In the genomic region with DNA sequence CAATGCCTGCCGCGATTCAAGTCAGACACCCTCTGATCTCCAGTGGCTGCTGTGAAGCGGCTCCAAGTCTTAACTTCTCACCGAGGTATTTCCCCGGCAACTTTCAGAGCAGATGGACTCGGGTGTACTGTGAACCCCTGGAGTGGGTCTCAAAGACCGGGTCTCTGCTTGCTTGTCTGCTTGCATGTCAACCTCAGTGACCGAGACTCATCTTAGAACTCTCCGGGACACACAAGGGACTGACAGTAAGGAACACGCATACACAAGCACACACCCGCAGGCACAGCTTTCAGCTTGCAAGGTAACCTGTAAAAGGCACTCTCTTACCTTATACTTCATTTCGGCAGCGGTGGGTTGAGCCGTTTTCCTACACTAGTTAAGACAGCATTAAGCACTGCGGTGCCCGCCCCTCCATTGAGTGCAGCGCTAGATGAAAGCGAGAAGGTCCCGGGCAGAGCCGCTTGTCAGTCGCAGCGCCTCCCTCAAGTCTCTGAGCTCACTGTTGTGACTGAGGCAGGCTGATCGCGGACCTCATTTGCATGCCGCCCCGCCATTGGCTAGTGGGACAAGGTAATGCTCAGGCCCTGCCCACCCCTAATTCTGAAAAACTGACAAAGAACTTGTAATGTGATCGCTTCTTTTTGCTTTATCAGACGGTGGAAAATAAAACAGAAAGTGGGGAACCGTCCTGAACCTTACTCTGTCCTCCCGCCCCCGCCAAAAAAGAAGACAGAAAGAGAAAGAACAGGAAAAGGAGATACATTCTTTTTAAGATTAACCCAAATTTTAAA, we compare ENCODE assay signal across 1 cellular context.
TF ChIP-seq lines count a peak whose summit lies in the region.

A gene with protein sequence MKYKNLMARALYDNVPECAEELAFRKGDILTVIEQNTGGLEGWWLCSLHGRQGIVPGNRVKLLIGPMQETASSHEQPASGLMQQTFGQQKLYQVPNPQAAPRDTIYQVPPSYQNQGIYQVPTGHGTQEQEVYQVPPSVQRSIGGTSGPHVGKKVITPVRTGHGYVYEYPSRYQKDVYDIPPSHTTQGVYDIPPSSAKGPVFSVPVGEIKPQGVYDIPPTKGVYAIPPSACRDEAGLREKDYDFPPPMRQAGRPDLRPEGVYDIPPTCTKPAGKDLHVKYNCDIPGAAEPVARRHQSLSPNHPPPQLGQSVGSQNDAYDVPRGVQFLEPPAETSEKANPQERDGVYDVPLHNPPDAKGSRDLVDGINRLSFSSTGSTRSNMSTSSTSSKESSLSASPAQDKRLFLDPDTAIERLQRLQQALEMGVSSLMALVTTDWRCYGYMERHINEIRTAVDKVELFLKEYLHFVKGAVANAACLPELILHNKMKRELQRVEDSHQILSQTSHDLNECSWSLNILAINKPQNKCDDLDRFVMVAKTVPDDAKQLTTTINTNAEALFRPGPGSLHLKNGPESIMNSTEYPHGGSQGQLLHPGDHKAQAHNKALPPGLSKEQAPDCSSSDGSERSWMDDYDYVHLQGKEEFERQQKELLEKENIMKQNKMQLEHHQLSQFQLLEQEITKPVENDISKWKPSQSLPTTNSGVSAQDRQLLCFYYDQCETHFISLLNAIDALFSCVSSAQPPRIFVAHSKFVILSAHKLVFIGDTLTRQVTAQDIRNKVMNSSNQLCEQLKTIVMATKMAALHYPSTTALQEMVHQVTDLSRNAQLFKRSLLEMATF (minus strand): TSS at position 492 of the 791 bp plus-strand sequence. CDS start 153 bp downstream, at position 339.

TF ChIP-seq in H1, 55 proteins besides CTCF, POLR2A, EP300 and RAD21 (continued from another document):
- TF ChIP-seq, protein P1, sequence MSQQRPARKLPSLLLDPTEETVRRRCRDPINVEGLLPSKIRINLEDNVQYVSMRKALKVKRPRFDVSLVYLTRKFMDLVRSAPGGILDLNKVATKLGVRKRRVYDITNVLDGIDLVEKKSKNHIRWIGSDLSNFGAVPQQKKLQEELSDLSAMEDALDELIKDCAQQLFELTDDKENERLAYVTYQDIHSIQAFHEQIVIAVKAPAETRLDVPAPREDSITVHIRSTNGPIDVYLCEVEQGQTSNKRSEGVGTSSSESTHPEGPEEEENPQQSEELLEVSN (IDR thresholded peaks at IDR 0.05): no peak
- TF ChIP-seq RFX5 (IDR thresholded peaks at IDR 0.05; ENCODE audit: borderline replicate concordance, low read depth, low read length): no peak
- no peak for TF ChIP-seq ZNF274 (IDR thresholded peaks at IDR 0.05; ENCODE audit: borderline replicate concordance, extremely low read depth, low read length)
- TF ChIP-seq, protein P2, sequence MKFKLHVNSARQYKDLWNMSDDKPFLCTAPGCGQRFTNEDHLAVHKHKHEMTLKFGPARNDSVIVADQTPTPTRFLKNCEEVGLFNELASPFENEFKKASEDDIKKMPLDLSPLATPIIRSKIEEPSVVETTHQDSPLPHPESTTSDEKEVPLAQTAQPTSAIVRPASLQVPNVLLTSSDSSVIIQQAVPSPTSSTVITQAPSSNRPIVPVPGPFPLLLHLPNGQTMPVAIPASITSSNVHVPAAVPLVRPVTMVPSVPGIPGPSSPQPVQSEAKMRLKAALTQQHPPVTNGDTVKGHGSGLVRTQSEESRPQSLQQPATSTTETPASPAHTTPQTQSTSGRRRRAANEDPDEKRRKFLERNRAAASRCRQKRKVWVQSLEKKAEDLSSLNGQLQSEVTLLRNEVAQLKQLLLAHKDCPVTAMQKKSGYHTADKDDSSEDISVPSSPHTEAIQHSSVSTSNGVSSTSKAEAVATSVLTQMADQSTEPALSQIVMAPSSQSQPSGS (IDR thresholded peaks at IDR 0.05; ENCODE audit: low read length): peak; percentile 63; the same call in 1 of the 2 replicates
- no peak for TF ChIP-seq TAF7 (optimal IDR thresholded peaks at IDR 0.05; ENCODE audit: borderline replicate concordance, low read depth, low read length)
- TF ChIP-seq SAP30 (IDR thresholded peaks at IDR 0.05; ENCODE audit: insufficient read depth, insufficient replicate concordance, low read length): peak; percentile 68
- TF ChIP-seq SRF (IDR thresholded peaks at IDR 0.05; ENCODE audit: low read depth, low read length): no peak
- no peak for TF ChIP-seq YY1 (IDR thresholded peaks at IDR 0.05; ENCODE audit: low read depth, low read length)
- TF ChIP-seq SP1 (IDR thresholded peaks at IDR 0.05; ENCODE audit: low read depth, low read length): no peak
- 0 out of 2 replicates have a peak, but pooled peaks have one; percentile 2 for TF ChIP-seq TEAD4 (IDR thresholded peaks at IDR 0.05; ENCODE audit: low read depth, low read length)
- no peak for TF ChIP-seq NANOG (IDR thresholded peaks at IDR 0.05; ENCODE audit: insufficient read depth, low read depth, low read length, poor library complexity, severe bottlenecking)
- TF ChIP-seq GABPA (IDR thresholded peaks at IDR 0.05; ENCODE audit: borderline replicate concordance, insufficient read depth, low read length): no peak
- TF ChIP-seq, protein P3, sequence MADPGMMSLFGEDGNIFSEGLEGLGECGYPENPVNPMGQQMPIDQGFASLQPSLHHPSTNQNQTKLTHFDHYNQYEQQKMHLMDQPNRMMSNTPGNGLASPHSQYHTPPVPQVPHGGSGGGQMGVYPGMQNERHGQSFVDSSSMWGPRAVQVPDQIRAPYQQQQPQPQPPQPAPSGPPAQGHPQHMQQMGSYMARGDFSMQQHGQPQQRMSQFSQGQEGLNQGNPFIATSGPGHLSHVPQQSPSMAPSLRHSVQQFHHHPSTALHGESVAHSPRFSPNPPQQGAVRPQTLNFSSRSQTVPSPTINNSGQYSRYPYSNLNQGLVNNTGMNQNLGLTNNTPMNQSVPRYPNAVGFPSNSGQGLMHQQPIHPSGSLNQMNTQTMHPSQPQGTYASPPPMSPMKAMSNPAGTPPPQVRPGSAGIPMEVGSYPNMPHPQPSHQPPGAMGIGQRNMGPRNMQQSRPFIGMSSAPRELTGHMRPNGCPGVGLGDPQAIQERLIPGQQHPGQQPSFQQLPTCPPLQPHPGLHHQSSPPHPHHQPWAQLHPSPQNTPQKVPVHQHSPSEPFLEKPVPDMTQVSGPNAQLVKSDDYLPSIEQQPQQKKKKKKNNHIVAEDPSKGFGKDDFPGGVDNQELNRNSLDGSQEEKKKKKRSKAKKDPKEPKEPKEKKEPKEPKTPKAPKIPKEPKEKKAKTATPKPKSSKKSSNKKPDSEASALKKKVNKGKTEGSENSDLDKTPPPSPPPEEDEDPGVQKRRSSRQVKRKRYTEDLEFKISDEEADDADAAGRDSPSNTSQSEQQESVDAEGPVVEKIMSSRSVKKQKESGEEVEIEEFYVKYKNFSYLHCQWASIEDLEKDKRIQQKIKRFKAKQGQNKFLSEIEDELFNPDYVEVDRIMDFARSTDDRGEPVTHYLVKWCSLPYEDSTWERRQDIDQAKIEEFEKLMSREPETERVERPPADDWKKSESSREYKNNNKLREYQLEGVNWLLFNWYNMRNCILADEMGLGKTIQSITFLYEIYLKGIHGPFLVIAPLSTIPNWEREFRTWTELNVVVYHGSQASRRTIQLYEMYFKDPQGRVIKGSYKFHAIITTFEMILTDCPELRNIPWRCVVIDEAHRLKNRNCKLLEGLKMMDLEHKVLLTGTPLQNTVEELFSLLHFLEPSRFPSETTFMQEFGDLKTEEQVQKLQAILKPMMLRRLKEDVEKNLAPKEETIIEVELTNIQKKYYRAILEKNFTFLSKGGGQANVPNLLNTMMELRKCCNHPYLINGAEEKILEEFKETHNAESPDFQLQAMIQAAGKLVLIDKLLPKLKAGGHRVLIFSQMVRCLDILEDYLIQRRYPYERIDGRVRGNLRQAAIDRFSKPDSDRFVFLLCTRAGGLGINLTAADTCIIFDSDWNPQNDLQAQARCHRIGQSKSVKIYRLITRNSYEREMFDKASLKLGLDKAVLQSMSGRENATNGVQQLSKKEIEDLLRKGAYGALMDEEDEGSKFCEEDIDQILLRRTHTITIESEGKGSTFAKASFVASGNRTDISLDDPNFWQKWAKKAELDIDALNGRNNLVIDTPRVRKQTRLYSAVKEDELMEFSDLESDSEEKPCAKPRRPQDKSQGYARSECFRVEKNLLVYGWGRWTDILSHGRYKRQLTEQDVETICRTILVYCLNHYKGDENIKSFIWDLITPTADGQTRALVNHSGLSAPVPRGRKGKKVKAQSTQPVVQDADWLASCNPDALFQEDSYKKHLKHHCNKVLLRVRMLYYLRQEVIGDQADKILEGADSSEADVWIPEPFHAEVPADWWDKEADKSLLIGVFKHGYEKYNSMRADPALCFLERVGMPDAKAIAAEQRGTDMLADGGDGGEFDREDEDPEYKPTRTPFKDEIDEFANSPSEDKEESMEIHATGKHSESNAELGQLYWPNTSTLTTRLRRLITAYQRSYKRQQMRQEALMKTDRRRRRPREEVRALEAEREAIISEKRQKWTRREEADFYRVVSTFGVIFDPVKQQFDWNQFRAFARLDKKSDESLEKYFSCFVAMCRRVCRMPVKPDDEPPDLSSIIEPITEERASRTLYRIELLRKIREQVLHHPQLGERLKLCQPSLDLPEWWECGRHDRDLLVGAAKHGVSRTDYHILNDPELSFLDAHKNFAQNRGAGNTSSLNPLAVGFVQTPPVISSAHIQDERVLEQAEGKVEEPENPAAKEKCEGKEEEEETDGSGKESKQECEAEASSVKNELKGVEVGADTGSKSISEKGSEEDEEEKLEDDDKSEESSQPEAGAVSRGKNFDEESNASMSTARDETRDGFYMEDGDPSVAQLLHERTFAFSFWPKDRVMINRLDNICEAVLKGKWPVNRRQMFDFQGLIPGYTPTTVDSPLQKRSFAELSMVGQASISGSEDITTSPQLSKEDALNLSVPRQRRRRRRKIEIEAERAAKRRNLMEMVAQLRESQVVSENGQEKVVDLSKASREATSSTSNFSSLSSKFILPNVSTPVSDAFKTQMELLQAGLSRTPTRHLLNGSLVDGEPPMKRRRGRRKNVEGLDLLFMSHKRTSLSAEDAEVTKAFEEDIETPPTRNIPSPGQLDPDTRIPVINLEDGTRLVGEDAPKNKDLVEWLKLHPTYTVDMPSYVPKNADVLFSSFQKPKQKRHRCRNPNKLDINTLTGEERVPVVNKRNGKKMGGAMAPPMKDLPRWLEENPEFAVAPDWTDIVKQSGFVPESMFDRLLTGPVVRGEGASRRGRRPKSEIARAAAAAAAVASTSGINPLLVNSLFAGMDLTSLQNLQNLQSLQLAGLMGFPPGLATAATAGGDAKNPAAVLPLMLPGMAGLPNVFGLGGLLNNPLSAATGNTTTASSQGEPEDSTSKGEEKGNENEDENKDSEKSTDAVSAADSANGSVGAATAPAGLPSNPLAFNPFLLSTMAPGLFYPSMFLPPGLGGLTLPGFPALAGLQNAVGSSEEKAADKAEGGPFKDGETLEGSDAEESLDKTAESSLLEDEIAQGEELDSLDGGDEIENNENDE (IDR thresholded peaks at IDR 0.05; ENCODE audit: insufficient replicate concordance, low read length): no peak
- no peak for TF ChIP-seq FOSL1 (IDR thresholded peaks at IDR 0.05; ENCODE audit: insufficient read depth, low read depth, low read length)
- 0 out of 2 replicates have a peak, but pooled peaks have one; percentile 17 for TF ChIP-seq CHD2 (IDR thresholded peaks at IDR 0.05; ENCODE audit: low read length)
- TF ChIP-seq KDM5A (IDR thresholded peaks at IDR 0.05; ENCODE audit: low read length): no peak
- no peak for TF ChIP-seq EZH2 (IDR thresholded peaks at IDR 0.05; ENCODE audit: low read depth, low read length, severe bottlenecking)
- peak; percentile 80 for TF ChIP-seq ASH2L (IDR thresholded peaks at IDR 0.05; ENCODE audit: low read length)
- no peak for TF ChIP-seq KDM4A (IDR thresholded peaks at IDR 0.05; ENCODE audit: low read depth, low read length, severe bottlenecking)
- peak; percentile 79 for TF ChIP-seq TAF1 (IDR thresholded peaks at IDR 0.05; ENCODE audit: low read depth, low read length)
- TF ChIP-seq HDAC2 (IDR thresholded peaks at IDR 0.05; ENCODE audit: borderline replicate concordance in 1 of 2, low read depth in 2 of 2, low read length in 2 of 2): peak in 1 of 2 experiments; percentile 91; a peak in 1 of 4 replicates
- peak; percentile 80; the same call in 1 of the 2 replicates for TF ChIP-seq TBP (IDR thresholded peaks at IDR 0.05; ENCODE audit: low read depth, low read length)
- TF ChIP-seq POU5F1 (IDR thresholded peaks at IDR 0.05; ENCODE audit: low read depth, low read length): no peak
- TF ChIP-seq TCF12 (IDR thresholded peaks at IDR 0.05; ENCODE audit: low read depth, low read length): no peak
- TF ChIP-seq SP4 (IDR thresholded peaks at IDR 0.05; ENCODE audit: low read length): no peak
- peak; percentile 29 for TF ChIP-seq CTBP2 (IDR thresholded peaks at IDR 0.05; ENCODE audit: borderline replicate concordance, insufficient read depth, insufficient read length, low read length)
- no peak for TF ChIP-seq JUND (IDR thresholded peaks at IDR 0.05; ENCODE audit: low read length)
- TF ChIP-seq CBX8 (IDR thresholded peaks at IDR 0.05; ENCODE audit: borderline replicate concordance, low read depth, low read length): no peak
- TF ChIP-seq, protein P4, sequence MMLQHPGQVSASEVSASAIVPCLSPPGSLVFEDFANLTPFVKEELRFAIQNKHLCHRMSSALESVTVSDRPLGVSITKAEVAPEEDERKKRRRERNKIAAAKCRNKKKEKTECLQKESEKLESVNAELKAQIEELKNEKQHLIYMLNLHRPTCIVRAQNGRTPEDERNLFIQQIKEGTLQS (IDR thresholded peaks at IDR 0.05; ENCODE audit: insufficient read depth, low read depth, low read length): no peak
- TF ChIP-seq, protein P5, sequence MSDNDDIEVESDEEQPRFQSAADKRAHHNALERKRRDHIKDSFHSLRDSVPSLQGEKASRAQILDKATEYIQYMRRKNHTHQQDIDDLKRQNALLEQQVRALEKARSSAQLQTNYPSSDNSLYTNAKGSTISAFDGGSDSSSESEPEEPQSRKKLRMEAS (IDR thresholded peaks at IDR 0.05): peak; percentile 22; the same call in 1 of the 2 replicates
- TF ChIP-seq SUZ12 (IDR thresholded peaks at IDR 0.05; ENCODE audit: low read length): no peak
- TF ChIP-seq CHD1 (IDR thresholded peaks at IDR 0.05; ENCODE audit: low read depth, low read length): no peak
- no peak for TF ChIP-seq BACH1 (IDR thresholded peaks at IDR 0.05; ENCODE audit: low read length)
- peak; percentile 48 for TF ChIP-seq CREB1 (IDR thresholded peaks at IDR 0.05)
- TF ChIP-seq POLR2AphosphoS5 (IDR thresholded peaks at IDR 0.05; ENCODE audit: low read depth, low read length): peak; percentile 64
- TF ChIP-seq KDM1A (IDR thresholded peaks at IDR 0.05; ENCODE audit: borderline replicate concordance, low read length): no peak
- TF ChIP-seq CEBPB (IDR thresholded peaks at IDR 0.05; ENCODE audit: low read depth, low read length): no peak
- no peak for TF ChIP-seq SP2 (IDR thresholded peaks at IDR 0.05; ENCODE audit: low read length)
- TF ChIP-seq MAFK (IDR thresholded peaks at IDR 0.05; ENCODE audit: low read depth, low read length): no peak
- TF ChIP-seq JUN (IDR thresholded peaks at IDR 0.05; ENCODE audit: low read depth, low read length): no peak
